ENCODE assay signal across 8 cellular contexts in genomic region chr20:31951530-31952453, GRCh38. TPM values are rescaled to one million over a fixed set of nuclear protein-coding genes. Genes with fewer than 3 reads are reported as not detected.
DNase-seq lines count a peak whose midpoint lies in the region; ATAC-seq and TF ChIP-seq lines count a peak whose summit lies in the region.

TSS of gene PDRG1 (minus strand) at chr20:31952046. CDS start at chr20:31951961, 85 bp downstream.

- peaks cover 6 to 17% (median 10%) of the 10 kb centered on the region in 5 donors for H3K27me3 Mint-ChIP-seq in naive thymus-derived CD8-positive, alpha-beta T cell
- peaks cover 7 to 23% of the 10 kb centered on the region in 2 donors for H3K27me3 Mint-ChIP-seq in stimulated activated naive B cell treated with anti-CD40 and anti-IgM and Interleukin-4, amounts not matched to agents 10 μg/mL and 1 μg/mL and 100 μg/mL, for 72 hours

- H3K9me3 Mint-ChIP-seq in naive thymus-derived CD8-positive, alpha-beta T cell = no peaks in the 10 kb centered on the region
- H3K9me3 Mint-ChIP-seq in stimulated activated naive B cell treated with anti-CD40 and anti-IgM and Interleukin-4, amounts not matched to agents 10 μg/mL and 1 μg/mL and 100 μg/mL, for 72 hours = no peaks in the 10 kb centered on the region

- peak; percentile 97 for DNase-seq in GOT3 (lab: John Stamatoyannopoulos, UW)
- peak; percentile 91 for DNase-seq in LHCN-M2 (ENCODE audit: low read depth)
- peak; percentile 98 for DNase-seq in RKO (ENCODE audit: low spot score)
- peak; percentile 94 for DNase-seq in activated T-helper 1 cell treated with Interleukin-2 at 50 U/mL for 16 hours (ENCODE audit: low read depth)
- peak; percentile 91 for DNase-seq in fibroblast of mammary gland (ENCODE audit: low read depth)
- peak; percentile 93 to 99 (median 97) for DNase-seq in naive thymus-derived CD8-positive, alpha-beta T cell
- peak; percentile 94 for DNase-seq in stimulated activated naive B cell treated with anti-CD40 and anti-IgM and Interleukin-4, amounts not matched to agents 10 μg/mL and 1 μg/mL and 100 μg/mL, for 72 hours

- peaks cover 19 to 37% (median 32%) of the 10 kb centered on the region in 4 donors for H3K4me1 Mint-ChIP-seq in naive thymus-derived CD8-positive, alpha-beta T cell
- peaks cover 19 to 22% of the 10 kb centered on the region in 2 donors for H3K4me1 Mint-ChIP-seq in stimulated activated naive B cell treated with anti-CD40 and anti-IgM and Interleukin-4, amounts not matched to agents 10 μg/mL and 1 μg/mL and 100 μg/mL, for 72 hours

- no peaks in the 10 kb centered on the region for H3K4me1 ChIP-seq in ES-I3 (ENCODE audit: insufficient read depth, low read length)

- peak within 1 kb of the TSS; percentile 88 to 98 (median 96) for H3K27ac Mint-ChIP-seq in naive thymus-derived CD8-positive, alpha-beta T cell
- H3K27ac Mint-ChIP-seq in stimulated activated naive B cell treated with anti-CD40 and anti-IgM and Interleukin-4, amounts not matched to agents 10 μg/mL and 1 μg/mL and 100 μg/mL, for 72 hours = peak within 1 kb of the TSS; percentile 99

- peak within 1 kb of the TSS; percentile 93 for H3K9ac ChIP-seq in ES-I3 (ENCODE audit: low read depth, low read length)

- TF ChIP-seq CTCF in fibroblast of mammary gland (conservative IDR thresholded peaks at IDR 0.05; ENCODE audit: control insufficient read depth, insufficient read depth, low read depth, low read length) = peak; percentile 75

- POLR2A ChIA-PET in naive thymus-derived CD8-positive, alpha-beta T cell (lab: Charles Lee) = interaction anchor here (0.6 to 1.0 kb wide), 3 partner anchors 72 to 583 kb away, joined by 3 to 5 read pairs (median 3); no protein-coding TSS in a partner anchor

- H3K36me3 ChIP-seq in ES-I3 (ENCODE audit: insufficient read depth, low read length) = peaks cover 19% of the 10 kb centered on the region; the same call in 1 of the 2 replicates

- peak; percentile 94 to 96 for ATAC-seq in naive thymus-derived CD8-positive, alpha-beta T cell
- peak; percentile 96 to 97 for ATAC-seq in stimulated activated naive B cell treated with anti-CD40 and anti-IgM and Interleukin-4, amounts not matched to agents 10 μg/mL and 1 μg/mL and 100 μg/mL, for 72 hours (replicated peaks)

- H3K36me3 Mint-ChIP-seq in naive thymus-derived CD8-positive, alpha-beta T cell = peaks cover 0 to 30% (median 19%) of the 10 kb centered on the region in 3 donors
- peaks cover 24 to 30% of the 10 kb centered on the region in 2 donors for H3K36me3 Mint-ChIP-seq in stimulated activated naive B cell treated with anti-CD40 and anti-IgM and Interleukin-4, amounts not matched to agents 10 μg/mL and 1 μg/mL and 100 μg/mL, for 72 hours

- peak within 1 kb of the TSS; percentile 95 to 99 (median 98) for H3K4me3 Mint-ChIP-seq in naive thymus-derived CD8-positive, alpha-beta T cell
- H3K4me3 Mint-ChIP-seq in stimulated activated naive B cell treated with anti-CD40 and anti-IgM and Interleukin-4, amounts not matched to agents 10 μg/mL and 1 μg/mL and 100 μg/mL, for 72 hours = peak within 1 kb of the TSS; percentile 91 to 97

- H3K4me3 ChIP-seq in fibroblast of mammary gland (ENCODE audit: control insufficient read depth, low read depth, low read length) = peak within 1 kb of the TSS; percentile 86

- H3K9me3 ChIP-seq in ES-I3 (ENCODE audit: control insufficient read depth, insufficient read depth, low read length) = no peaks in the 10 kb centered on the region

RNA-seq across cellular contexts. Expression of gene PDRG1, which starts in this region (rescaled TPM):
- total RNA-seq in LHCN-M2 (2014; rRNA removed) = 8.0 TPM in 2 replicates
- 13.0 TPM for polyA plus RNA-seq in LHCN-M2 (2012)
- total RNA-seq in naive thymus-derived CD8-positive, alpha-beta T cell = 10 to 100 TPM; 11.2 to 11.5 TPM
- 10 to 100 TPM; 13.5 to 23.6 (median 13.8) TPM for polyA plus RNA-seq in naive thymus-derived CD8-positive, alpha-beta T cell

Comparison
In these comparisons a context has a peak if more than half of its experiments do, and no peak if none do; other contexts are left out.
1. Peak in every context shown above with its lines: DNase-seq, ATAC-seq and H3K4me3 ChIP-seq.